In the genomic region with DNA sequence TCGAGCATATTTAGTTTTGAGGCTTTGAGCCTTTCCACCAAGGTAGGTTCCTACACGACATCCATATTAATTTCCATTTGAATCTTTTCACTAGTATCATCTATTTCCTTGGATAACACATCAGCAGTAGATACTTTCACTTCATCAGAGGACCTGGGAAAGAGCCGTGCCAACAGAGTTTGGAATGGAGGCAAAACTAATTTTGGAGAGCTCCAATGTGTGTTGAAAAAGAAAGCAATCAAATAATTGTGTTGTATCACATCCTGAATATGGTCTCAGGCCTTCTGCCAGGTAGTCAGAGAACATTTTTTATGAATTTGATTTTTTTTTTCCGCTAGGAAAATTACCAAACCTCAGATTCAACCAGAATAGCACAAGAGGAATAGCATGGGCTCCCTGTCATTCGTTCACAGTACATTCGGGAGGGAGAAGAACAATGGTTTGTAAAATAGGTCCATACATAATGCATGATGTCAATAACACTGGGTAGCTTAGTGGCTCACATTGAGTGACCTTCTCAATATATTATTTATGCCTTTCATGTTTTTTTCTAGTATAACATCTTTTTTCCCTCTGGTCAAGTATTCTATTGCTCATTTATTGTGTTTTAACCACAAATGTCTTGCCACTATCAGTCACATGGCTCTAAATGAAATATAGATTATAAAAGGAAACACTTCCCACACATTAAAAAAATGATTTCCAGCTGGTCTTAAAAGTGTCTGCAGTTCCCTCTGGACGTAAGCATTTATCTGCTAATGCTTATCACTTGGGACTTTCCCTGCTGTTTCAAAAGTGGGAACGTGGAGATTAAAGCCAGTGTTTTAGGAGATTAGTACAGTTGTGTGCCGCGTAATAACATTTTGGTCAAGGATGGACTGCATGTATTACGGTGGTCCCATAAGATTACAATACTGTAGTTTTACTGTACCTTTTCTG, we compare ENCODE assay signal across 17 cellular contexts.
"Had no signal": no experiment of that assay in that cellular context is flagged by ENCODE, and none has a peak within 500 bp of the region (broad histone marks: within the 10 kb centered on the region; RNA-seq: fewer than 3 reads in every experiment).

No MANE protein-coding gene starts in this region.

- H3K9me3 ChIP-seq: ovary, tibial nerve had no signal

- FAIRE-seq: urothelium cell line had no signal

- H3K27ac ChIP-seq: coronary artery, foreskin keratinocyte, ovary, tibial nerve had no signal

- H3K4me1 ChIP-seq: foreskin keratinocyte had no signal

- DNase-seq: activated CD4-positive, alpha-beta T cell treated with anti-CD3 and anti-CD28 coated beads, Interleukin-2, amount 50 U/mL, for 1 hour; activated CD8-positive, alpha-beta memory T cell treated with anti-CD3 and anti-CD28 coated beads, Interleukin-2, amount 50 U/mL, for 4 hours; activated naive CD4-positive, alpha-beta T cell treated with anti-CD3 and anti-CD28 coated beads for 36 hours; activated T-cell treated with anti-CD3 and anti-CD28 coated beads, Interleukin-2, amount 50 U/mL, for 4 hours; foreskin keratinocyte; hippocampal formation; islet precursor cell; left colon; mammary epithelial cell; ovary; stimulated activated CD4-positive, alpha-beta T cell treated with anti-CD3 and anti-CD28 coated beads, Interleukin-12 subunit alpha, Interleukin-12 subunit beta, amount 100 ng/mL, for 4 hours; stimulated activated CD4-positive, alpha-beta T cell treated with anti-CD3 and anti-CD28 coated beads, Interleukin-2, amount 100 ng/mL, for 24 hours; stimulated activated naive CD4-positive, alpha-beta T cell treated with Interleukin-2 at 50 U/mL for 16 hours had no signal

- H3K4me3 Mint-ChIP-seq: activated naive CD4-positive, alpha-beta T cell treated with anti-CD3 and anti-CD28 coated beads for 36 hours; activated T-cell treated with anti-CD3 and anti-CD28 coated beads, Interleukin-2, amount 50 U/mL, for 4 hours had no signal

- H3K27ac Mint-ChIP-seq: activated naive CD4-positive, alpha-beta T cell treated with anti-CD3 and anti-CD28 coated beads for 36 hours had no signal

- H3K27me3 ChIP-seq: foreskin keratinocyte, ovary, tibial nerve had no signal

- H3K9me3 Mint-ChIP-seq: activated naive CD4-positive, alpha-beta T cell treated with anti-CD3 and anti-CD28 coated beads for 36 hours; activated T-cell treated with anti-CD3 and anti-CD28 coated beads, Interleukin-2, amount 50 U/mL, for 4 hours had no signal

- H3K4me3 ChIP-seq: coronary artery, ovary, tibial nerve had no signal

- ATAC-seq: activated CD4-positive, CD25-positive, alpha-beta regulatory T cell treated with anti-CD3 and anti-CD28 coated beads, Interleukin-2, amount 50 U/mL, for 24 hours; activated T-cell treated with anti-CD3 and anti-CD28 coated beads, Interleukin-2, amount 50 U/mL, for 4 hours; foreskin keratinocyte; left colon had no signal

- H3K36me3 ChIP-seq: ovary, tibial nerve had no signal
